ENCODE assay signal across 20 cellular contexts in the genomic region with DNA sequence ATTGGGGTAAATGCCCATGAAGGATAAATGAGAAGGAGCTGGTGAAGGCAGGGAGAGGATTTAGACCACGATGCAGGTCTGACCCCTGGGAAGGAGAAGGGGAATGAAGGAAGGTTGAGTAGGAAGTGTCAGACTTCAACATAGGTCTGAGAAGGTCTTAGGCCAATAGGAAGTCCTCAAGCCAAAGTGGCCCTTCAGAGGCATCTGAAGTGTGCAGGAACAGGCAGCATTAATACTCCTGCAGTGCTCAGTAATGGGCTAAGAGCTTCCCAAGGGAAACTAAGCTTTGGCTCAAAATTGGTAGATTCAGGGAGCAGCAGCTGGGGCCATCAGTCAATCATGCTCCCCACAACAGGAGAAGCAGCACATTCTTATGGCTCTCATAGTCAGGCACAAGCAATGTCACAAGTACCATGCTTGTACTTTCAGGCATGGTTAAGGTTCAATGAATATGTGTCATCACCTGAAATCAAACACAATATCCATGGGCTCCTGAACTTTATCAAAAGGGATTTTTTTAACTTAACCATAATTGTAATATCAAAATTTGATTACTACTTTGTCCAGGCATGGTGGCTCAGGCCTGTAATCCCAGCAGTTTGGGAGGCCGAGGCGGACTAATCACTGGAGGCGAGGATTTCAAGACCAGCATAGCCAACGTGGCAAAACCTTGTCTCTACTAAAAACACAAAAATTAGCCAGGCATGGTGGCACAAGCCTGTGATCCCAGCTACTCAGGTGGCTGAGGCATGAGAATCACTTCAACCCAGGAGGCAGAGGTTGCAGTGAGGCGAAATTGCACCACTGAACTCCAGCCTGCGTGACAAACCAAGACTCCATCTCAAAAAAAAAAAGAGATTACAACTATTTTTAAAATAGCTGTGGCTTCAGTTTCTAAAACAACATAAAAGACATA.
"Had no signal": no experiment of that assay in that cellular context is flagged by ENCODE, and none has a peak within 500 bp of the region (broad histone marks: within the 10 kb centered on the region; RNA-seq: fewer than 3 reads in every experiment).

No MANE protein-coding gene starts in this region.

- H3K4me3 Mint-ChIP-seq: activated naive CD8-positive, alpha-beta T cell treated with anti-CD3 and anti-CD28 coated beads for 36 hours; activated T-helper 1 cell treated with anti-CD3 and anti-CD28 coated beads, Interleukin-12 subunit alpha, Interleukin-12 subunit beta, Interleukin-2, Interleukin-4 antibody, amounts not matched to agents 30 ng/mL and 10 ng/mL and 1 ng/mL, durations not matched to agents 14 hours and 24 hours and 36 hours; effector memory CD8-positive, alpha-beta T cell; mesothelial cell of epicardium; nephron; stimulated activated memory B cell treated with anti-CD40 and anti-IgM and Interleukin-4, amounts not matched to agents 10 μg/mL and 1 μg/mL and 100 μg/mL, for 72 hours had no signal

- H3K9me3 Mint-ChIP-seq: activated naive CD8-positive, alpha-beta T cell treated with anti-CD3 and anti-CD28 coated beads for 36 hours; activated T-helper 1 cell treated with anti-CD3 and anti-CD28 coated beads, Interleukin-12 subunit alpha, Interleukin-12 subunit beta, Interleukin-2, Interleukin-4 antibody, amounts not matched to agents 30 ng/mL and 10 ng/mL and 1 ng/mL, durations not matched to agents 14 hours and 24 hours and 36 hours; effector memory CD8-positive, alpha-beta T cell; mesothelial cell of epicardium; nephron; stimulated activated memory B cell treated with anti-CD40 and anti-IgM and Interleukin-4, amounts not matched to agents 10 μg/mL and 1 μg/mL and 100 μg/mL, for 72 hours had no signal

- H3K4me1 ChIP-seq: testis had no signal

- DNase-seq: activated CD4-positive, alpha-beta T cell treated with anti-CD3 and anti-CD28 coated beads for 1 hour; activated gamma-delta T cell treated with Interleukin-2 at 50 U/mL for 16 hours; activated naive CD8-positive, alpha-beta T cell treated with anti-CD3 and anti-CD28 coated beads for 36 hours; body of pancreas; dermis blood vessel endothelial cell; effector memory CD8-positive, alpha-beta T cell; left cardiac atrium; occipital lobe; posterior cingulate gyrus; sigmoid colon; spleen; stimulated activated CD4-positive, alpha-beta T cell treated with anti-CD3 and anti-CD28 coated beads, Interleukin-4, amount 100 ng/mL, for 4 hours; testis; WERI-Rb-1 had no signal

- H3K9me3 ChIP-seq: body of pancreas, sigmoid colon, testis, upper lobe of left lung had no signal

- H3K27me3 Mint-ChIP-seq: activated naive CD8-positive, alpha-beta T cell treated with anti-CD3 and anti-CD28 coated beads for 36 hours; effector memory CD8-positive, alpha-beta T cell; stimulated activated memory B cell treated with anti-CD40 and anti-IgM and Interleukin-4, amounts not matched to agents 10 μg/mL and 1 μg/mL and 100 μg/mL, for 72 hours had no signal

- H3K36me3 ChIP-seq: sigmoid colon, spleen, upper lobe of left lung, WERI-Rb-1 had no signal

- ATAC-seq: body of pancreas; effector memory CD8-positive, alpha-beta T cell; left cardiac atrium; stimulated activated memory B cell treated with anti-CD40 and anti-IgM and Interleukin-4, amounts not matched to agents 10 μg/mL and 1 μg/mL and 100 μg/mL, for 72 hours had no signal

- H3K27me3 ChIP-seq: body of pancreas, hepatocyte, sigmoid colon, spleen, testis, upper lobe of left lung had no signal

- H3K27ac ChIP-seq: body of pancreas, hepatocyte, sigmoid colon, spleen, testis, upper lobe of left lung, WERI-Rb-1 had no signal

- H2AFZ ChIP-seq: hepatocyte had no signal

- H3K27ac Mint-ChIP-seq: activated naive CD8-positive, alpha-beta T cell treated with anti-CD3 and anti-CD28 coated beads for 36 hours; activated T-helper 1 cell treated with anti-CD3 and anti-CD28 coated beads, Interleukin-12 subunit alpha, Interleukin-12 subunit beta, Interleukin-2, Interleukin-4 antibody, amounts not matched to agents 30 ng/mL and 10 ng/mL and 1 ng/mL, durations not matched to agents 14 hours and 24 hours and 36 hours; effector memory CD8-positive, alpha-beta T cell; mesothelial cell of epicardium; nephron; stimulated activated memory B cell treated with anti-CD40 and anti-IgM and Interleukin-4, amounts not matched to agents 10 μg/mL and 1 μg/mL and 100 μg/mL, for 72 hours had no signal

- H3K4me2 ChIP-seq: hepatocyte had no signal

- H3K4me1 Mint-ChIP-seq: nephron had no signal

- H3K4me3 ChIP-seq: body of pancreas, hepatocyte, sigmoid colon, spleen, testis, upper lobe of left lung had no signal
